1 cellular context compared by ENCODE assay signal in genomic region chr12:115135800-115136211, GRCh38.
TF ChIP-seq lines count a peak whose summit lies in the region.

No MANE protein-coding gene starts in this region.

TF ChIP-seq in HEK293, 187 proteins besides CTCF, POLR2A, EP300 and RAD21 (continued from another document):
- no peak for TF ChIP-seq ZBTB11 (tag by site-specific recombination; conservative IDR thresholded peaks at IDR 0.05; ENCODE audit: low read depth)
- no peak for TF ChIP-seq ZFP41 (tag by site-specific recombination; IDR thresholded peaks at IDR 0.05; ENCODE audit: borderline replicate concordance)
- peak; percentile 59; the same call in 1 of the 2 replicates for TF ChIP-seq PRDM10 (tag by site-specific recombination; IDR thresholded peaks at IDR 0.05)
- peak; percentile 34; the same call in 1 of the 2 replicates for TF ChIP-seq FEZF1 (tag by site-specific recombination; IDR thresholded peaks at IDR 0.05)
- no peak for TF ChIP-seq ZNF529 (tag by site-specific recombination; IDR thresholded peaks at IDR 0.05; ENCODE audit: insufficient replicate concordance)
- no peak for TF ChIP-seq ZNF701 (tag by site-specific recombination; IDR thresholded peaks at IDR 0.05)
- no peak for TF ChIP-seq EGR2 (tag by site-specific recombination; IDR thresholded peaks at IDR 0.05; ENCODE audit: low read depth)
- no peak for TF ChIP-seq MEIS1 (CRISPR knock-in tag; IDR thresholded peaks at IDR 0.05; ENCODE audit: borderline replicate concordance)
- no peak for TF ChIP-seq MYNN (tag by site-specific recombination; IDR thresholded peaks at IDR 0.05; ENCODE audit: borderline replicate concordance)
- no peak for TF ChIP-seq PBX3 (CRISPR knock-in tag; IDR thresholded peaks at IDR 0.05)
- no peak for TF ChIP-seq ZNF174 (tag by site-specific recombination; IDR thresholded peaks at IDR 0.05)
- no peak for TF ChIP-seq ZNF555 (tag by site-specific recombination; conservative IDR thresholded peaks at IDR 0.05)
- no peak for TF ChIP-seq ZNF157 (tag by site-specific recombination; IDR thresholded peaks at IDR 0.05)
